Comparison of ENCODE assay signal across 9 cellular contexts in genomic region chr1:24535021-24535424, GRCh38. TPM values are rescaled to one million over a fixed set of nuclear protein-coding genes. Genes with fewer than 3 reads are reported as not detected.
DNase-seq lines count a peak whose midpoint lies in the region; ATAC-seq and TF ChIP-seq lines count a peak whose summit lies in the region.
"Had no signal": no experiment of that assay in that cellular context is flagged by ENCODE, and none has a peak within 500 bp of the region (broad histone marks: within the 10 kb centered on the region; RNA-seq: fewer than 3 reads in every experiment).

No MANE protein-coding gene starts in this region.

- TF ChIP-seq EP300 in stomach (IDR thresholded peaks at IDR 0.05) (no peak), sigmoid colon (IDR thresholded peaks at IDR 0.05) (no peak)

- H3K9ac ChIP-seq in liver (ENCODE audit: low read depth in 1 of 2, low read length in 2 of 2): peak overlapping the region in 1 of 2 donors; percentile 38

- TF ChIP-seq POLR2A in stomach (IDR thresholded peaks at IDR 0.05) (no peak), sigmoid colon (IDR thresholded peaks at IDR 0.05) (no peak)

- DNase-seq in KBM-7 (peak; percentile 31), stomach (peak; percentile 31), NCI-H146 (lab: John Stamatoyannopoulos, UW) (no peak), BE2C (no peak), sigmoid colon (no peak)
- peak; percentile 39 to 48 for DNase-seq in activated CD8-positive, alpha-beta memory T cell treated with anti-CD3 and anti-CD28 coated beads for 1 hour (ENCODE audit: extremely low read depth in 1 of 2, low read depth in 1 of 2)

- H3K4me3 ChIP-seq in liver (ENCODE audit: low read depth in 1 of 3, low read length in 3 of 3) (peak overlapping the region in 1 of 3 donors; percentile 5), stomach (peak overlapping the region in 2 of 4 donors; percentile 13 to 16), BE2C (ENCODE audit: low read depth, low read length) (no peak overlapping the region), sigmoid colon (peak overlapping the region in 1 of 4 donors; percentile 24)
- H3K4me3 ChIP-seq: lung had no signal

- H3K4me1 ChIP-seq in liver (ENCODE audit: control insufficient read depth in 4 of 4, insufficient read depth in 4 of 4, low read length in 3 of 4): peaks cover 0 to 17% (median 3%) of the 10 kb centered on the region in 4 donors
- H3K4me1 ChIP-seq in stomach: peaks cover 0 to 16% (median 0%) of the 10 kb centered on the region in 4 donors
- no peaks in the 10 kb centered on the region for H3K4me1 ChIP-seq in BE2C
- peaks cover 0 to 10% (median 7%) of the 10 kb centered on the region in 4 donors for H3K4me1 ChIP-seq in sigmoid colon

- H3K36me3 ChIP-seq in liver (ENCODE audit: control insufficient read depth in 4 of 4, insufficient read depth in 3 of 4, low read depth in 1 of 4, low read length in 3 of 4) (no peaks in the 10 kb centered on the region), stomach (peaks cover 0 to 50% (median 47%) of the 10 kb centered on the region in 4 donors), BE2C (no peaks in the 10 kb centered on the region), sigmoid colon (peaks cover 0 to 13% (median 0%) of the 10 kb centered on the region in 4 donors)

- no peak for ATAC-seq in HG02588 (IDR thresholded peaks at IDR 0.05; ENCODE audit: unreplicated experiment)

- H3K27ac ChIP-seq in liver (ENCODE audit: low read depth in 1 of 2, low read length in 2 of 2): peak overlapping the region; percentile 5 to 71
- H3K27ac ChIP-seq in stomach: peak overlapping the region in 4 of 5 donors; percentile 8 to 65 (median 54)
- H3K27ac ChIP-seq in sigmoid colon: no peak overlapping the region

- no peaks in the 10 kb centered on the region for H3K9me3 ChIP-seq in liver (ENCODE audit: control insufficient read depth in 4 of 4, low read length in 3 of 4)
- H3K9me3 ChIP-seq in stomach: no peaks in the 10 kb centered on the region
- H3K9me3 ChIP-seq in BE2C: no peaks in the 10 kb centered on the region
- no peaks in the 10 kb centered on the region for H3K9me3 ChIP-seq in sigmoid colon

- TF ChIP-seq RAD21 in liver (IDR thresholded peaks at IDR 0.05): peak in 1 of 2 donors; percentile 13

- in situ Hi-C loops in KBM-7 (cut with MboI; ENCODE audit: low pct_unique_long_range_greater_than_20kb, low sequenced_read_pairs): no loop called here

- no peak for TF ChIP-seq CTCF in liver (IDR thresholded peaks at IDR 0.05; ENCODE audit: low read depth, low read length, missing input control)
- no peak for TF ChIP-seq CTCF in stomach (IDR thresholded peaks at IDR 0.05)
- TF ChIP-seq CTCF in BE2C (IDR thresholded peaks at IDR 0.05; ENCODE audit: low read depth, low read length): no peak
- TF ChIP-seq CTCF in sigmoid colon (IDR thresholded peaks at IDR 0.05): no peak

- WGBS in liver: 70% methylated on average over 21 of the region's 21 CpGs
- 75 to 85% (median 78%) methylated on average over 20 to 21 of the region's 21 CpGs for WGBS in stomach, 5 donors
- 45 to 78% methylated on average over 21 of the region's 21 CpGs for WGBS in sigmoid colon, 2 donors

- intact Hi-C loops in stomach (cut with DNase I; ENCODE audit: low total_unique reads) (no loop called here), sigmoid colon (cut with DNase I) (no loop called here)

- H3K27me3 ChIP-seq in liver (ENCODE audit: control insufficient read depth in 4 of 4, insufficient read depth in 4 of 4, low read length in 3 of 4): no peaks in the 10 kb centered on the region
- H3K27me3 ChIP-seq in stomach: no peaks in the 10 kb centered on the region
- no peaks in the 10 kb centered on the region for H3K27me3 ChIP-seq in BE2C
- H3K27me3 ChIP-seq in sigmoid colon: no peaks in the 10 kb centered on the region

TF ChIP-seq in liver, 16 proteins besides CTCF, POLR2A, EP300 and RAD21:
- TF ChIP-seq HNF4G (IDR thresholded peaks at IDR 0.05): no peak
- no peak for TF ChIP-seq REST (IDR thresholded peaks at IDR 0.05)
- no peak for TF ChIP-seq SP1 (IDR thresholded peaks at IDR 0.05)
- TF ChIP-seq EGR1 (IDR thresholded peaks at IDR 0.05; ENCODE audit: low read depth in 2 of 2): no peak
- no peak for TF ChIP-seq MAX (IDR thresholded peaks at IDR 0.05)
- no peak for TF ChIP-seq RXRA (IDR thresholded peaks at IDR 0.05)
- TF ChIP-seq ZBTB33 (IDR thresholded peaks at IDR 0.05): no peak
- no peak for TF ChIP-seq FOXA2 (IDR thresholded peaks at IDR 0.05)
- no peak for TF ChIP-seq YY1 (IDR thresholded peaks at IDR 0.05)
- no peak for TF ChIP-seq NR2F2 (IDR thresholded peaks at IDR 0.05)
- TF ChIP-seq FOXA1 (IDR thresholded peaks at IDR 0.05): no peak
- TF ChIP-seq HNF4A (conservative IDR thresholded peaks at IDR 0.05): no peak
- TF ChIP-seq TAF1 (conservative IDR thresholded peaks at IDR 0.05): no peak
- TF ChIP-seq JUND (IDR thresholded peaks at IDR 0.05): no peak
- no peak for TF ChIP-seq GABPA (IDR thresholded peaks at IDR 0.05 in 1 of 2, conservative IDR thresholded peaks at IDR 0.05 in 1 of 2)
- TF ChIP-seq ATF3 (IDR thresholded peaks at IDR 0.05): no peak
TF ChIP-seq in liver: peak in this region for 0.

RNA-seq across cellular contexts. Expression of gene NCMAP, which starts 20.9 kb away (rescaled TPM):
- total RNA-seq in liver (1 to 10 TPM in 1 of 2 donors, under 1 TPM in 1; 0.67 to 4.8 TPM), stomach (1 to 10 TPM in 3 of 5 donors, under 1 TPM in 2; 0.29 to 9.3 (median 3.9) TPM), sigmoid colon (not detected)
- polyA plus RNA-seq in liver (under 1 TPM; 0.31 to 0.56 TPM), stomach (1 to 10 TPM; 2.4 to 5.0 (median 4.3) TPM), sigmoid colon (1 to 10 TPM in 1 of 3 donors, under 1 TPM in 2; 0.51 to 1.8 (median 0.60) TPM)
- polyA plus RNA-seq in BE2C (2012; ENCODE audit: insufficient read depth, insufficient read length, low read depth): not detected

RNA-seq across cellular contexts. Expression of gene RCAN3, which starts 32.4 kb away (rescaled TPM):
- 1 to 10 TPM; 1.2 to 3.1 TPM for total RNA-seq in liver
- polyA plus RNA-seq in liver: 1 to 10 TPM in 1 of 2 donors, under 1 TPM in 1; 0.97 to 1.3 TPM
- total RNA-seq in stomach: 10 to 100 TPM in 2 of 5 donors, 1 to 10 TPM in 3; 2.9 to 52.0 (median 9.3) TPM
- 10 to 100 TPM in 1 of 3 donors, 1 to 10 TPM in 2; 5.7 to 10.7 (median 5.9) TPM for polyA plus RNA-seq in stomach
- not detected for polyA plus RNA-seq in BE2C (2012; ENCODE audit: insufficient read depth, insufficient read length, low read depth)
- total RNA-seq in sigmoid colon: 10 to 100 TPM in 2 of 4 donors, 1 to 10 TPM in 2; 4.1 to 19.1 (median 10.7) TPM
- polyA plus RNA-seq in sigmoid colon: 10 to 100 TPM in 1 of 3 donors, 1 to 10 TPM in 2; 3.0 to 11.9 (median 5.1) TPM

Comparison
In these comparisons a context has a peak if more than half of its experiments do, and no peak if none do; other contexts are left out.
1. DNase-seq: peak in KBM-7 (single experiment), activated CD8-positive, alpha-beta memory T cell treated with anti-CD3 and anti-CD28 coated beads for 1 hour (2 of 2) and stomach (single experiment); none in NCI-H146 (single experiment), BE2C (single experiment) and sigmoid colon (single experiment).
2. H3K27ac ChIP-seq: peak in liver (2 of 2) and stomach (4 of 5); none in sigmoid colon (0 of 4).